21 cellular contexts compared by ENCODE assay signal in genomic region chr1:110687244-110687643, GRCh38. TPM values are rescaled to one million over a fixed set of nuclear protein-coding genes. Genes with fewer than 3 reads are reported as not detected.
DNase-seq lines count a peak whose midpoint lies in the region; ATAC-seq and TF ChIP-seq lines count a peak whose summit lies in the region.
"Had no signal": no experiment of that assay in that cellular context is flagged by ENCODE, and none has a peak within 500 bp of the region (broad histone marks: within the 10 kb centered on the region; RNA-seq: fewer than 3 reads in every experiment).

No MANE protein-coding gene starts in this region.

- H3K27ac Mint-ChIP-seq in GM23338 = no peak overlapping the region
- H3K27ac Mint-ChIP-seq: activated CD4-positive, alpha-beta T cell treated with anti-CD3 and anti-CD28 coated beads, Interleukin-2, amount 10 ng/mL, durations not matched to agents 7 days and 5 days had no signal

- H3K36me3 Mint-ChIP-seq in GM23338 (ENCODE audit: low read depth) = no peaks in the 10 kb centered on the region

- H3K79me2 ChIP-seq in GM23338 (replicated peaks; ENCODE audit: insufficient read depth) = no peaks in the 10 kb centered on the region

- no peak overlapping the region for H3K4me3 ChIP-seq in GM23338
- H3K4me3 ChIP-seq: ascending aorta, K562, pancreas, SK-N-MC, skin epidermis had no signal

- ATAC-seq in GM23338 = no peak
- ATAC-seq in HG03280 (IDR thresholded peaks at IDR 0.05; ENCODE audit: unreplicated experiment) = no peak
- no peak for ATAC-seq in GM18498 (IDR thresholded peaks at IDR 0.05; ENCODE audit: unreplicated experiment)
- ATAC-seq: K562, pancreas had no signal

- no peaks in the 10 kb centered on the region; the same call in 2 of the 3 replicates for H3K9me3 Mint-ChIP-seq in GM23338
- H3K9me3 Mint-ChIP-seq: activated CD4-positive, alpha-beta T cell treated with anti-CD3 and anti-CD28 coated beads, Interleukin-2, amount 10 ng/mL, durations not matched to agents 7 days and 5 days had no signal

- H3K9me2 ChIP-seq in GM23338 (ENCODE audit: insufficient read depth) = no peaks in the 10 kb centered on the region

- TF ChIP-seq CTCF in GM23338 (conservative IDR thresholded peaks at IDR 0.05; ENCODE audit: low read depth in 2 of 2) = no peak

- H2AFZ ChIP-seq in GM23338 = no peak overlapping the region

- H4K20me1 ChIP-seq in GM23338 (replicated peaks; ENCODE audit: insufficient read depth) = no peaks in the 10 kb centered on the region

- H3K4me3 Mint-ChIP-seq in GM23338 = no peak overlapping the region
- H3K4me3 Mint-ChIP-seq: activated CD4-positive, alpha-beta T cell treated with anti-CD3 and anti-CD28 coated beads, Interleukin-2, amount 10 ng/mL, durations not matched to agents 7 days and 5 days had no signal

- peaks cover 4% of the 10 kb centered on the region; the same call in 2 of the 3 replicates for H3K4me1 Mint-ChIP-seq in GM23338

- peak; percentile 48 for DNase-seq in A172 (ENCODE audit: low spot score)
- DNase-seq in Daoy (ENCODE audit: low read depth) = peak; percentile 63
- DNase-seq in NCI-H2107 treated with DMSO at 0.1 percent for 48 hours (lab: John Stamatoyannopoulos, UW; ENCODE audit: unreplicated experiment) = peak; percentile 16
- peak; percentile 13 for DNase-seq in fibroblast of gingiva (ENCODE audit: low read depth)
- DNase-seq in GM23338 (ENCODE audit: low spot score) = no peak
- no peak for DNase-seq in HUDEP-2 (lab: John Stamatoyannopoulos, UW; ENCODE audit: unreplicated experiment in 76 of 76)
- DNase-seq: activated CD4-positive, alpha-beta T cell treated with anti-CD3 and anti-CD28 coated beads, Interleukin-2, amount 10 ng/mL, durations not matched to agents 7 days and 5 days; activated naive CD4-positive, alpha-beta T cell treated with Interleukin-2 at 50 U/mL for 16 hours; activated T-cell treated with anti-CD3 and anti-CD28 coated beads for 4 hours; GOT3; NCI-H526 treated with DMSO at 0.1 percent for 48 hours; pancreas; stimulated activated CD4-positive, alpha-beta T cell treated with anti-CD3 and anti-CD28 coated beads, Interleukin-4, amount 100 ng/mL, for 4 hours; stimulated activated CD8-positive, alpha-beta memory T cell treated with anti-CD3 and anti-CD28 coated beads, Interleukin-4, amount 100 ng/mL, for 48 hours had no signal

- H3K27ac ChIP-seq in GM23338 (ENCODE audit: low read depth) = no peak overlapping the region
- H3K27ac ChIP-seq: ascending aorta, pancreas, SK-N-MC, skin epidermis had no signal

- no peak overlapping the region for H3K4me2 ChIP-seq in GM23338

- no peaks in the 10 kb centered on the region for H3K4me1 ChIP-seq in GM23338 (ENCODE audit: insufficient read depth)
- H3K4me1 ChIP-seq: ascending aorta, pancreas had no signal

- H3F3A ChIP-seq in GM23338 (replicated peaks; ENCODE audit: low read depth) = no peaks in the 10 kb centered on the region

- no peaks in the 10 kb centered on the region for H3K27me3 ChIP-seq in GM23338 (ENCODE audit: insufficient read depth)
- H3K27me3 ChIP-seq: ascending aorta had no signal

- no peaks in the 10 kb centered on the region for H3K36me3 ChIP-seq in GM23338 (ENCODE audit: insufficient read depth)
- H3K36me3 ChIP-seq: ascending aorta, pancreas had no signal

- H3K27me3 Mint-ChIP-seq in GM23338 (ENCODE audit: insufficient read depth, low read depth, poor library complexity) = peaks cover 1% of the 10 kb centered on the region

TF ChIP-seq in GM23338, 12 proteins besides CTCF, POLR2A, EP300 and RAD21 (continues in another document):
- no peak for TF ChIP-seq CREB1 (CRISPR knock-in tag; IDR thresholded peaks at IDR 0.05; ENCODE audit: low read depth)
- no peak for TF ChIP-seq ZNF331 (CRISPR knock-in tag; IDR thresholded peaks at IDR 0.05; ENCODE audit: low read depth)
- no peak for TF ChIP-seq REST (IDR thresholded peaks at IDR 0.05; ENCODE audit: unreplicated experiment)
- TF ChIP-seq ZNF462 (CRISPR knock-in tag; IDR thresholded peaks at IDR 0.05) = no peak
- TF ChIP-seq JUNB (IDR thresholded peaks at IDR 0.05; ENCODE audit: unreplicated experiment) = no peak

RNA-seq across cellular contexts. Expression of gene KCNA3, which starts 12.5 kb away (rescaled TPM):
- total RNA-seq in A172 (2014; rRNA removed; shearing (Covaris generic)) = not detected in 2 replicates
- 0.12 and 0.29 TPM in 2 replicates for total RNA-seq in Daoy (2014; rRNA removed; shearing (Covaris generic))
- total RNA-seq in GM23338 (2014; rRNA removed; shearing (Covaris generic)) = 3.0 and 4.2 TPM in 2 replicates
- polyA plus RNA-seq in GM23338 (2016; fragmentation: Nextera tagmentation; extraction: Ambion mirVana) = 0.32 TPM in 1 of 2 replicates, not detected in the other
- total RNA-seq: ascending aorta, glomerular endothelial cell, K562 had no signal
- polyA plus RNA-seq: K562 had no signal

Comparison
In these comparisons a context has a peak if more than half of its experiments do, and no peak if none do; other contexts are left out.
1. DNase-seq: peak in A172 (single experiment), Daoy (single experiment), NCI-H2107 treated with DMSO at 0.1 percent for 48 hours (single experiment) and fibroblast of gingiva (single experiment); none in GM23338 (single experiment) and HUDEP-2 (0 of 76).